Comparison of ENCODE assay signal across 8 cellular contexts in the genomic region with DNA sequence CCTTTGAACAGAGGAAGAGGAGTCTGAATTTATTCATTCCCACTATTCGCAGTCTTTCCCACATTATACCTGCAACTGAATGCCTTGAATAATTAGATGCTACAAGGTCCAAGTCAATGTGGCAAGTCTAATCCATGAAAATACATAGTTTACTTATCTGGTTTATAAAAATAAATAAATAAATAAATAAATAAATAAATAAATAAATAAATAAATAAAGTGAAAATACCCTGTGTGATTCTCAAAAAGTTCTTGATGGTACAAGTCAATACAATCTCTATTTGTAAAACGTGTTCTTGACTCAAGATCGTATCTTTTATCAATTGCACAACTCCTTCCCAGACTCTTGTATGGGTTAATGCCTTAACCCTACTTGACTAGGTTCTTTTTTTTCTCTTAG.
"Had no signal": no experiment of that assay in that cellular context is flagged by ENCODE, and none has a peak within 500 bp of the region (broad histone marks: within the 10 kb centered on the region; RNA-seq: fewer than 3 reads in every experiment).

No MANE protein-coding gene starts in this region.

- ATAC-seq: GM12878 had no signal

- FAIRE-seq: G401.6, GM12878, GM12891, GM12892, GM18507, GM19239 had no signal

- H3K4me3 ChIP-seq: GM12878 had no signal

- DNase-seq: GDM1, GF-D8 had no signal
